Comparison of ENCODE assay signal across 22 cellular contexts in genomic region chr6:74834967-74835366, GRCh38.
"Had no signal": no experiment of that assay in that cellular context is flagged by ENCODE, and none has a peak within 500 bp of the region (broad histone marks: within the 10 kb centered on the region; RNA-seq: fewer than 3 reads in every experiment).

No MANE protein-coding gene starts in this region.

- H3K27me3 ChIP-seq: gastroesophageal sphincter, right lobe of liver, spleen, suprapubic skin, thyroid gland had no signal

- ATAC-seq: gastroesophageal sphincter; left lobe of liver; naive thymus-derived CD4-positive, alpha-beta T cell; right lobe of liver had no signal

- H3K4me1 Mint-ChIP-seq: endodermal cell; naive thymus-derived CD4-positive, alpha-beta T cell; nephron progenitor cell had no signal

- DNase-seq: cerebellar nuclear complex; effector CD4-positive, alpha-beta T cell; endodermal cell; glutamatergic neuron; islet precursor cell; mammary epithelial cell; naive thymus-derived CD4-positive, alpha-beta T cell; nephron progenitor cell; right lobe of liver; spleen; stimulated activated CD4-positive, alpha-beta T cell treated with anti-CD3 and anti-CD28 coated beads, Interleukin-15, amount 100 ng/mL, for 24 hours; stimulated activated CD4-positive, alpha-beta T cell treated with anti-CD3 and anti-CD28 coated beads, Interleukin-1b, Interleukin-23, amount 100 ng/mL, for 48 hours; stimulated activated CD4-positive, alpha-beta T cell treated with anti-CD3 and anti-CD28 coated beads, Interleukin-4, amount 100 ng/mL, for 24 hours; stimulated activated naive CD4-positive, alpha-beta T cell; thyroid gland had no signal

- H3K9me3 Mint-ChIP-seq: type B pancreatic cell had no signal

- H3K4me1 ChIP-seq: gastroesophageal sphincter, parathyroid adenoma, prostate gland, right lobe of liver, spleen, suprapubic skin, thyroid gland had no signal

- H3K9ac ChIP-seq: parathyroid adenoma had no signal

- H3K36me3 ChIP-seq: gastroesophageal sphincter, prostate gland, right lobe of liver, spleen, suprapubic skin, thyroid gland had no signal

- H3K27ac Mint-ChIP-seq: endodermal cell; naive thymus-derived CD4-positive, alpha-beta T cell; nephron progenitor cell; type B pancreatic cell had no signal

- H3K9me3 ChIP-seq: gastroesophageal sphincter, prostate gland, right lobe of liver, suprapubic skin, thyroid gland had no signal

- H3K27me3 Mint-ChIP-seq: naive thymus-derived CD4-positive, alpha-beta T cell; type B pancreatic cell had no signal

- H3K4me3 Mint-ChIP-seq: endodermal cell; naive thymus-derived CD4-positive, alpha-beta T cell; nephron progenitor cell; type B pancreatic cell had no signal

- H3K4me3 ChIP-seq: coronary artery, gastroesophageal sphincter, prostate gland, right lobe of liver, spleen, suprapubic skin, thyroid gland had no signal
